In genomic region chr18:24427484-24427883, GRCh38 we compare ENCODE assay signal across 8 cellular contexts. TPM values are rescaled to one million over a fixed set of nuclear protein-coding genes. Genes with fewer than 3 reads are reported as not detected.
DNase-seq lines count a peak whose midpoint lies in the region; ATAC-seq and TF ChIP-seq lines count a peak whose summit lies in the region.

No MANE protein-coding gene starts in this region.

- ATAC-seq in psoas muscle (no peak), HG03159 (IDR thresholded peaks at IDR 0.05; ENCODE audit: unreplicated experiment) (no peak), GM19397 (IDR thresholded peaks at IDR 0.05; ENCODE audit: unreplicated experiment) (no peak)

- H3K27ac ChIP-seq in esophagus squamous epithelium (no peak overlapping the region), psoas muscle (no peak overlapping the region)

- H3K4me3 ChIP-seq in esophagus squamous epithelium (peak overlapping the region; percentile 69 to 90 (median 86)), psoas muscle (peak overlapping the region; percentile 96)

- H3K4me1 ChIP-seq in esophagus squamous epithelium: peaks cover 3 to 27% (median 14%) of the 10 kb centered on the region in 3 donors
- no peaks in the 10 kb centered on the region for H3K4me1 ChIP-seq in psoas muscle

- TF ChIP-seq CTCF in esophagus squamous epithelium (IDR thresholded peaks at IDR 0.05) (no peak), psoas muscle (IDR thresholded peaks at IDR 0.05) (no peak)

- H3K9me3 ChIP-seq in esophagus squamous epithelium: no peaks in the 10 kb centered on the region
- H3K9me3 ChIP-seq in psoas muscle: no peaks in the 10 kb centered on the region

- no peak for TF ChIP-seq POLR2A in esophagus squamous epithelium (IDR thresholded peaks at IDR 0.05)

- H3K36me3 ChIP-seq in esophagus squamous epithelium (peaks cover 0 to 23% (median 0%) of the 10 kb centered on the region in 3 donors), psoas muscle (ENCODE audit: insufficient read depth in 1 of 2, low read depth in 1 of 2) (peaks cover 4 to 17% of the 10 kb centered on the region in 2 donors)

- intact Hi-C loops in esophagus squamous epithelium (cut with DNase I): no loop called here
- intact Hi-C loops in psoas muscle (cut with DNase I): no loop called here

- 48 to 64% methylated on average over 3 of the region's 3 CpGs for WGBS in esophagus squamous epithelium, 2 donors
- 44 to 63% (median 54%) methylated on average over 3 of the region's 3 CpGs for WGBS in psoas muscle, 3 donors

- DNase-seq in NOMO-1 (lab: John Stamatoyannopoulos, UW; ENCODE audit: unreplicated experiment in 2 of 2) (peak; percentile 16 to 20), NOMO-1 treated with dmso at 0.1 percent for 144 hours (lab: John Stamatoyannopoulos, UW; ENCODE audit: unreplicated experiment) (no peak), RKO (ENCODE audit: low spot score) (peak; percentile 61), esophagus squamous epithelium (lab: John Stamatoyannopoulos, UW) (no peak), psoas muscle (no peak), NCI-H2107 treated with DMSO at 0.1 percent for 48 hours (lab: John Stamatoyannopoulos, UW; ENCODE audit: unreplicated experiment) (no peak)

- H3K27me3 ChIP-seq in esophagus squamous epithelium (peaks cover 0 to 31% (median 0%) of the 10 kb centered on the region in 4 donors), psoas muscle (ENCODE audit: insufficient read depth in 3 of 3, low read length in 2 of 3) (peaks cover 0 to 29% (median 3%) of the 10 kb centered on the region in 3 donors)

RNA-seq across cellular contexts. Expression of gene IMPACT, which starts 1.0 kb away (rescaled TPM):
- total RNA-seq in esophagus squamous epithelium (10 to 100 TPM in 3 of 4 donors, 1 to 10 TPM in 1; 10.0 to 38.5 (median 20.1) TPM), psoas muscle (10 to 100 TPM; 14.1 to 21.5 (median 20.6) TPM)
- 1 to 10 TPM; 4.1 to 5.6 (median 4.8) TPM for polyA plus RNA-seq in psoas muscle

RNA-seq across cellular contexts. Expression of gene OSBPL1A, which starts 29.9 kb away (rescaled TPM):
- 10 to 100 TPM in 3 of 4 donors, 1 to 10 TPM in 1; 10.0 to 30.9 (median 15.1) TPM for total RNA-seq in esophagus squamous epithelium
- 10 to 100 TPM; 63.5 to 87.8 (median 70.7) TPM for total RNA-seq in psoas muscle
- polyA plus RNA-seq in psoas muscle: 10 to 100 TPM; 13.7 to 65.8 (median 40.5) TPM

RNA-seq across cellular contexts. Expression of gene HRH4, which starts 33.0 kb away (rescaled TPM):
- total RNA-seq in esophagus squamous epithelium: under 1 TPM in 1 of 4 donors, not detected in 3; 0.38 TPM
- under 1 TPM in 2 of 4 donors, not detected in 2; 0.10 to 0.21 TPM for total RNA-seq in psoas muscle
- polyA plus RNA-seq in psoas muscle: under 1 TPM in 2 of 3 donors, not detected in 1; 0.04 to 0.06 TPM

Comparison
In these comparisons a context has a peak if more than half of its experiments do, and no peak if none do; other contexts are left out.
1. DNase-seq: peak in NOMO-1 (2 of 2) and RKO (single experiment); none in NOMO-1 treated with dmso at 0.1 percent for 144 hours (single experiment), esophagus squamous epithelium (single experiment), psoas muscle (0 of 2) and NCI-H2107 treated with DMSO at 0.1 percent for 48 hours (single experiment).